ENCODE assay signal across 18 cellular contexts in genomic region chr3:10432156-10432845, GRCh38.
DNase-seq lines count a peak whose midpoint lies in the region; ATAC-seq and TF ChIP-seq lines count a peak whose summit lies in the region.
"Had no signal": no experiment of that assay in that cellular context is flagged by ENCODE, and none has a peak within 500 bp of the region (broad histone marks: within the 10 kb centered on the region; RNA-seq: fewer than 3 reads in every experiment).

No MANE protein-coding gene starts in this region.

- H3K27me3 ChIP-seq in spleen (replicated peaks in 1 of 7), result no peaks in the 10 kb centered on the region
- H3K27me3 ChIP-seq: dorsolateral prefrontal cortex had no signal

- intact Hi-C loops in spleen (cut with DNase I; ENCODE audit: low total_unique reads), result no loop called here

- DNase-seq in NCI-H345 (lab: John Stamatoyannopoulos, UW) (peak; percentile 10), NCI-H345 treated with DMSO at 0.1 percent for 48 hours (lab: John Stamatoyannopoulos, UW; ENCODE audit: unreplicated experiment) (no peak), NCI-H2029 (lab: John Stamatoyannopoulos, UW) (peak; percentile 84), spleen (peak; percentile 61), GM19238 (ENCODE audit: insufficient read length, low spot score) (no peak)
- DNase-seq: activated CD4-positive, alpha-beta T cell treated with anti-CD3 and anti-CD28 coated beads, Interleukin-2, amount 10 ng/mL, durations not matched to agents 7 days and 5 days; activated T-cell treated with anti-CD3 and anti-CD28 coated beads, Interleukin-2, amount 50 U/mL, for 1 hour; dorsolateral prefrontal cortex; GM23248; NCI-H1930; retina; SIG-M5; stimulated activated CD4-positive, alpha-beta T cell treated with anti-CD3 and anti-CD28 coated beads, Interleukin-15, amount 100 ng/mL, for 24 hours; T1000 had no signal

- peaks cover 0 to 12% (median 8%) of the 10 kb centered on the region in 6 donors for H3K4me1 ChIP-seq in spleen

- H3K4me3 ChIP-seq in spleen, result no peak overlapping the region
- H3K4me3 ChIP-seq: dorsolateral prefrontal cortex, GM23248 had no signal

- no peak for TF ChIP-seq POLR2A in spleen (IDR thresholded peaks at IDR 0.05)

- 83 to 90% (median 87%) methylated on average over 16 of the region's 16 CpGs for WGBS in spleen, 5 donors

- TF ChIP-seq CTCF in VCaP (conservative IDR thresholded peaks at IDR 0.05), result no peak
- no peak for TF ChIP-seq CTCF in spleen (IDR thresholded peaks at IDR 0.05 in 8 of 11, conservative IDR thresholded peaks at IDR 0.05 in 3 of 11)

- ATAC-seq in GM21390 (IDR thresholded peaks at IDR 0.05; ENCODE audit: unreplicated experiment) (no peak), GM19351 (IDR thresholded peaks at IDR 0.05; ENCODE audit: unreplicated experiment) (no peak)
- ATAC-seq: natural killer cell treated with Interleukin-12 subunit alpha and Interleukin-12 subunit beta and Interleukin-15 and Interleukin-18, amount 100 ng/mL, for 72 hours had no signal

- H3K27ac ChIP-seq in VCaP, result peak overlapping the region; percentile 75
- no peak overlapping the region for H3K27ac ChIP-seq in spleen
- H3K27ac ChIP-seq: GM23248 had no signal

- no peaks in the 10 kb centered on the region for H3K36me3 ChIP-seq in spleen

- no peaks in the 10 kb centered on the region for H3K9me3 ChIP-seq in spleen

Comparison
In these comparisons a context has a peak if more than half of its experiments do, and no peak if none do; other contexts are left out.
1. DNase-seq: peak in NCI-H345 (single experiment), NCI-H2029 (single experiment) and spleen (single experiment); none in NCI-H345 treated with DMSO at 0.1 percent for 48 hours (single experiment) and GM19238 (single experiment).